ENCODE assay signal across 12 cellular contexts in genomic region chr19:2154587-2155075, GRCh38. TPM values are rescaled to one million over a fixed set of nuclear protein-coding genes. Genes with fewer than 3 reads are reported as not detected.
A peak's percentile ranks its signal among the peaks of the same experiment; 100 is the strongest.
DNase-seq lines count a peak whose midpoint lies in the region; ATAC-seq and TF ChIP-seq lines count a peak whose summit lies in the region.
"Had no signal": no experiment of that assay in that cellular context is flagged by ENCODE, and none has a peak within 500 bp of the region (broad histone marks: within the 10 kb centered on the region; RNA-seq: fewer than 3 reads in every experiment).

No MANE protein-coding gene starts in this region.

- no peaks in the 10 kb centered on the region for H3K36me3 ChIP-seq in right atrium auricular region
- no peaks in the 10 kb centered on the region for H3K36me3 ChIP-seq in vagina

- no peaks in the 10 kb centered on the region for H3K9me3 ChIP-seq in right atrium auricular region
- no peaks in the 10 kb centered on the region for H3K9me3 ChIP-seq in vagina

- ATAC-seq in Right ventricle myocardium inferior (no peak), foreskin keratinocyte (no peak)
- no peak for ATAC-seq in activated naive CD4-positive, alpha-beta T cell treated with anti-CD3 and anti-CD28 coated beads, Interleukin-2, amount 50 U/mL, for 72 hours

- peaks cover 4 to 9% of the 10 kb centered on the region in 2 donors for H3K36me3 Mint-ChIP-seq in activated naive CD4-positive, alpha-beta T cell treated with anti-CD3 and anti-CD28 coated beads, Interleukin-2, amount 50 U/mL, for 72 hours

- TF ChIP-seq CTCF in right atrium auricular region (IDR thresholded peaks at IDR 0.05) (no peak), foreskin keratinocyte (conservative IDR thresholded peaks at IDR 0.05) (no peak), vagina (IDR thresholded peaks at IDR 0.05) (no peak), GM13977 (IDR thresholded peaks at IDR 0.05; ENCODE audit: extremely low read depth, insufficient read depth, missing control alignments) (no peak)

- H3K9me3 Mint-ChIP-seq in activated naive CD4-positive, alpha-beta T cell treated with anti-CD3 and anti-CD28 coated beads, Interleukin-2, amount 50 U/mL, for 72 hours = no peaks in the 10 kb centered on the region
- H3K9me3 Mint-ChIP-seq: activated T-cell treated with anti-CD3 and anti-CD28 coated beads, Interleukin-2, amount 50 U/mL, for 24 hours had no signal

- intact Hi-C loops in Right ventricle myocardium inferior (cut with DNase I) = loop anchor here (1.0 kb wide), 1 partner anchor 120 kb away; no protein-coding TSS in a partner anchor
- intact Hi-C loops in vagina (cut with DNase I) = no loop called here

- peaks cover 0 to 19% of the 10 kb centered on the region in 2 donors for H3K4me1 ChIP-seq in right atrium auricular region
- no peaks in the 10 kb centered on the region for H3K4me1 ChIP-seq in foreskin keratinocyte
- H3K4me1 ChIP-seq in vagina = peaks cover 17% of the 10 kb centered on the region

- no peak overlapping the region for H3K27ac Mint-ChIP-seq in activated naive CD4-positive, alpha-beta T cell treated with anti-CD3 and anti-CD28 coated beads, Interleukin-2, amount 50 U/mL, for 72 hours
- H3K27ac Mint-ChIP-seq: activated T-cell treated with anti-CD3 and anti-CD28 coated beads, Interleukin-2, amount 50 U/mL, for 24 hours had no signal

- H3K4me3 ChIP-seq in right atrium auricular region (no peak overlapping the region), vagina (no peak overlapping the region)

- no peak for TF ChIP-seq POLR2A in vagina (IDR thresholded peaks at IDR 0.05)

- H3K27ac ChIP-seq in right atrium auricular region (no peak overlapping the region), foreskin keratinocyte (peak overlapping the region; percentile 29), vagina (peak overlapping the region; percentile 39)

- in situ Hi-C loops in GM13977 (cut with MboI; ENCODE audit: low pct_unique_long_range_greater_than_20kb, low sequenced_read_pairs, unreplicated experiment) = loop anchor here (25.0 kb wide), 1 partner anchor 483 kb away; no protein-coding TSS in a partner anchor

- H3K27me3 ChIP-seq in right atrium auricular region (no peaks in the 10 kb centered on the region), foreskin keratinocyte (no peaks in the 10 kb centered on the region), vagina (no peaks in the 10 kb centered on the region)

- peak; percentile 2 for DNase-seq in Right ventricle myocardium inferior (ENCODE audit: missing footprints)
- no peak for DNase-seq in right atrium auricular region (ENCODE audit: low spot score)
- peak; percentile 47 for DNase-seq in amniotic stem cell (lab: John Stamatoyannopoulos, UW)
- peak; percentile 74 to 85 for DNase-seq in foreskin keratinocyte
- no peak for DNase-seq in vagina (ENCODE audit: extremely low spot score in 2 of 2)
- DNase-seq in GM13977 (ENCODE audit: low spot score) = no peak
- no peak for DNase-seq in COR-L47 (lab: John Stamatoyannopoulos, UW)
- no peak for DNase-seq in activated naive CD4-positive, alpha-beta T cell treated with anti-CD3 and anti-CD28 coated beads, Interleukin-2, amount 50 U/mL, for 72 hours (ENCODE audit: low spot score in 2 of 2)
- DNase-seq: activated T-cell treated with anti-CD3 and anti-CD28 coated beads, Interleukin-2, amount 50 U/mL, for 24 hours; anterior cingulate cortex; NCI-H2227 treated with DMSO at 0.1 percent for 48 hours; retina had no signal

RNA-seq across cellular contexts. Expression of gene AP3D1, which starts 3.3 kb away (rescaled TPM):
- 71.8 TPM for total RNA-seq in Right ventricle myocardium inferior
- 10 to 100 TPM; 82.7 to 95.8 TPM for total RNA-seq in right atrium auricular region
- total RNA-seq in foreskin keratinocyte = 123 and 138 TPM in 2 replicates
- polyA plus RNA-seq in foreskin keratinocyte = 78.5 and 81.7 TPM in 2 replicates
- 62.9 TPM for total RNA-seq in vagina
- 10 to 100 TPM; 83.5 to 91.7 TPM for total RNA-seq in activated naive CD4-positive, alpha-beta T cell treated with anti-CD3 and anti-CD28 coated beads, Interleukin-2, amount 50 U/mL, for 72 hours

RNA-seq across cellular contexts. Expression of gene DOT1L, which starts 9.1 kb away (rescaled TPM):
- total RNA-seq in Right ventricle myocardium inferior (9.7 TPM), right atrium auricular region (10 to 100 TPM in 1 of 2 donors, 1 to 10 TPM in 1; 6.7 to 10.3 TPM), foreskin keratinocyte (8.4 and 10.7 TPM in 2 replicates), vagina (13.0 TPM)
- 4.9 and 5.6 TPM in 2 replicates for polyA plus RNA-seq in foreskin keratinocyte
- total RNA-seq in activated naive CD4-positive, alpha-beta T cell treated with anti-CD3 and anti-CD28 coated beads, Interleukin-2, amount 50 U/mL, for 72 hours = 100 to 1,000 TPM in 1 of 2 donors, 10 to 100 TPM in 1; 64.2 to 154 TPM

RNA-seq across cellular contexts. Expression of gene IZUMO4, which starts 57.9 kb away (rescaled TPM):
- total RNA-seq in Right ventricle myocardium inferior (1.4 TPM), right atrium auricular region (1 to 10 TPM in 1 of 2 donors, under 1 TPM in 1; 0.67 to 1.4 TPM), foreskin keratinocyte (2.0 and 3.1 TPM in 2 replicates), vagina (7.9 TPM)
- polyA plus RNA-seq in foreskin keratinocyte = 3.8 and 4.4 TPM in 2 replicates
- total RNA-seq in activated naive CD4-positive, alpha-beta T cell treated with anti-CD3 and anti-CD28 coated beads, Interleukin-2, amount 50 U/mL, for 72 hours = 100 to 1,000 TPM in 1 of 2 donors, 10 to 100 TPM in 1; 29.7 to 105 TPM

RNA-seq across cellular contexts. Expression of gene MOB3A, which starts 58.5 kb away (rescaled TPM):
- total RNA-seq in Right ventricle myocardium inferior (14.3 TPM), right atrium auricular region (10 to 100 TPM; 19.7 to 29.4 TPM), foreskin keratinocyte (30.1 and 32.9 TPM in 2 replicates), vagina (50.6 TPM)
- 36.0 and 37.8 TPM in 2 replicates for polyA plus RNA-seq in foreskin keratinocyte
- 100 to 1,000 TPM in 1 of 2 donors, 10 to 100 TPM in 1; 91.8 to 183 TPM for total RNA-seq in activated naive CD4-positive, alpha-beta T cell treated with anti-CD3 and anti-CD28 coated beads, Interleukin-2, amount 50 U/mL, for 72 hours

Comparison
In these comparisons a context has a peak if more than half of its experiments do, and no peak if none do; other contexts are left out.
1. DNase-seq: peak in Right ventricle myocardium inferior (single experiment), amniotic stem cell (single experiment) and foreskin keratinocyte (2 of 2); none in right atrium auricular region (single experiment), vagina (0 of 2), GM13977 (single experiment), COR-L47 (single experiment) and activated naive CD4-positive, alpha-beta T cell treated with anti-CD3 and anti-CD28 coated beads, Interleukin-2, amount 50 U/mL, for 72 hours (0 of 2).
2. H3K27ac ChIP-seq: peak in foreskin keratinocyte (single experiment) and vagina (single experiment); none in right atrium auricular region (0 of 2).